27 cellular contexts compared by ENCODE assay signal in the genomic region with DNA sequence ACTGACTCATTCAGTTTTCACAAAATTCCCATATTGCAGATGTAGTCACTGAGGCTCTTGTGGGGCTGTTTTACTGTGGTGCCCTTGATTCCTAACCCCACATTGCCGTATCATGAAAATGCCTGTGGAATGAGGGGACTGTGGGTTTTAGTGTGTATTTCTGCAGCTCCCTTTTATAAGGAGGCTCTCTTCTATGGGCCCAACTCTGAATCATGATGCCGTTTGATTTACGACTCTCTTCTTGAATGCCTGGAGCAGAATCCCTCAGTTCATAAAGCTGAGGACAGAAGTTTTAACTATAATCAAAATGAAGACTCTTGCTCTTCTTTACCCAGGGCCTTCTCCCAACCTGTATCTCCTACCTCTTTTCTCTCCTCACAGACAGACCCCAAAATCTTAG.
"Had no signal": no experiment of that assay in that cellular context is flagged by ENCODE, and none has a peak within 500 bp of the region (broad histone marks: within the 10 kb centered on the region; RNA-seq: fewer than 3 reads in every experiment).

No MANE protein-coding gene starts in this region.

- H3K9me3 ChIP-seq: testis, uterus had no signal

- H3K4me3 ChIP-seq: breast epithelium, esophagus squamous epithelium, gastrocnemius medialis, right atrium auricular region, spleen, testis, uterus had no signal

- H3K27ac ChIP-seq: gastrocnemius medialis, spleen, testis had no signal

- H3K27ac Mint-ChIP-seq: activated CD4-positive, alpha-beta memory T cell treated with anti-CD3 and anti-CD28 coated beads for 36 hours; activated CD4-positive, alpha-beta T cell treated with anti-CD3 and anti-CD28 coated beads, Interleukin-2, amount 10 ng/mL, durations not matched to agents 24 days and 14 days; activated naive CD4-positive, alpha-beta T cell treated with anti-CD3 and anti-CD28 coated beads, Interleukin-2, amount 10 ng/mL, durations not matched to agents 7 days and 5 days; activated naive CD8-positive, alpha-beta T cell treated with anti-CD3 and anti-CD28 coated beads, Interleukin-2, amount 10 ng/mL, durations not matched to agents 7 days and 5 days; activated T-cell treated with anti-CD3 and anti-CD28 coated beads, Interleukin-2, amount 50 U/mL, for 24 hours; naive thymus-derived CD4-positive, alpha-beta T cell had no signal

- ATAC-seq: gastrocnemius medialis; naive thymus-derived CD4-positive, alpha-beta T cell had no signal

- H3K27me3 Mint-ChIP-seq: activated naive CD4-positive, alpha-beta T cell treated with anti-CD3 and anti-CD28 coated beads, Interleukin-2, amount 10 ng/mL, durations not matched to agents 7 days and 5 days had no signal

- DNase-seq: activated CD4-positive, alpha-beta memory T cell treated with anti-CD3 and anti-CD28 coated beads for 36 hours; activated CD4-positive, alpha-beta T cell treated with anti-CD3 and anti-CD28 coated beads, Interleukin-2, amount 10 ng/mL, durations not matched to agents 24 days and 14 days; activated CD4-positive, CD25-positive, alpha-beta regulatory T cell treated with anti-CD3 and anti-CD28 coated beads, Interleukin-2, amount 50 U/mL, for 72 hours; activated CD8-positive, alpha-beta memory T cell treated with anti-CD3 and anti-CD28 coated beads, Interleukin-2, amount 50 U/mL, for 4 hours; activated gamma-delta T cell; activated naive CD4-positive, alpha-beta T cell treated with anti-CD3 and anti-CD28 coated beads, Interleukin-2, amount 10 ng/mL, durations not matched to agents 7 days and 5 days; activated naive CD8-positive, alpha-beta T cell treated with anti-CD3 and anti-CD28 coated beads, Interleukin-2, amount 10 ng/mL, durations not matched to agents 7 days and 5 days; activated T-cell treated with anti-CD3 and anti-CD28 coated beads, Interleukin-2, amount 50 U/mL, for 24 hours; amygdala; dermis blood vessel endothelial cell; effector CD4-positive, alpha-beta T cell; esophagus squamous epithelium; gastrocnemius medialis; glutamatergic neuron; hippocampal formation; left cardiac atrium; midbrain; naive thymus-derived CD4-positive, alpha-beta T cell; spleen; stimulated activated naive CD4-positive, alpha-beta T cell; T-helper 2 cell; testis; trophoblast cell; uterus had no signal

- H3K4me1 ChIP-seq: breast epithelium, spleen, testis had no signal

- H3K36me3 Mint-ChIP-seq: activated CD4-positive, alpha-beta memory T cell treated with anti-CD3 and anti-CD28 coated beads for 36 hours; activated naive CD4-positive, alpha-beta T cell treated with anti-CD3 and anti-CD28 coated beads, Interleukin-2, amount 10 ng/mL, durations not matched to agents 7 days and 5 days; activated naive CD8-positive, alpha-beta T cell treated with anti-CD3 and anti-CD28 coated beads, Interleukin-2, amount 10 ng/mL, durations not matched to agents 7 days and 5 days; naive thymus-derived CD4-positive, alpha-beta T cell had no signal

- H3K27me3 ChIP-seq: breast epithelium, esophagus squamous epithelium, gastrocnemius medialis, right atrium auricular region, spleen, testis, uterus had no signal

- H3K4me1 Mint-ChIP-seq: activated CD4-positive, alpha-beta T cell treated with anti-CD3 and anti-CD28 coated beads, Interleukin-2, amount 10 ng/mL, durations not matched to agents 24 days and 14 days; activated naive CD4-positive, alpha-beta T cell treated with anti-CD3 and anti-CD28 coated beads, Interleukin-2, amount 10 ng/mL, durations not matched to agents 7 days and 5 days; activated naive CD8-positive, alpha-beta T cell treated with anti-CD3 and anti-CD28 coated beads, Interleukin-2, amount 10 ng/mL, durations not matched to agents 7 days and 5 days had no signal

- H3K36me3 ChIP-seq: breast epithelium, esophagus squamous epithelium, gastrocnemius medialis, right atrium auricular region, spleen, uterus had no signal

- H3K9me3 Mint-ChIP-seq: neural crest cell had no signal

- H3K4me3 Mint-ChIP-seq: activated CD4-positive, alpha-beta memory T cell treated with anti-CD3 and anti-CD28 coated beads for 36 hours; activated CD4-positive, alpha-beta T cell treated with anti-CD3 and anti-CD28 coated beads, Interleukin-2, amount 10 ng/mL, durations not matched to agents 24 days and 14 days; activated naive CD4-positive, alpha-beta T cell treated with anti-CD3 and anti-CD28 coated beads, Interleukin-2, amount 10 ng/mL, durations not matched to agents 7 days and 5 days; activated naive CD8-positive, alpha-beta T cell treated with anti-CD3 and anti-CD28 coated beads, Interleukin-2, amount 10 ng/mL, durations not matched to agents 7 days and 5 days; activated T-cell treated with anti-CD3 and anti-CD28 coated beads, Interleukin-2, amount 50 U/mL, for 24 hours; naive thymus-derived CD4-positive, alpha-beta T cell; neural crest cell had no signal
